ENCODE assay signal across 29 cellular contexts in the genomic region with DNA sequence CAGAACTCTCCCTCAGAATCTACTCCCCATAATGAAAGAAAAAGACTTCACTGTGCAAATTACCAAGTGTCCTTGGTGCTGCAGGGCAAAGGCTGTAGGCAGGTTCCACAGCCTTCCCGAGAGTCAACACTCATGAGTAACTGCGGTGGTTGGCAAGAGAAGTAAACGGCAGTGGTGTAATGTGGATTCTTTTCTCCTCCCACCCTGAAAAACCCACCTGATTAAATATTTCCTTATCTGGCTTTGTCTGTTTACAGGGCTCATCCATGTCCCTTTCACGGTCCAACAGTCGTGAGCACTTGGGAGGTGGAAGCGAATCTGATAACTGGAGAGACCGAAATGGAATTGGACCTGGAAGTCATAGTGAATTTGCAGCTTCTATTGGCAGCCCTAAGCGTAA.
DNase-seq lines count a peak whose midpoint lies in the region; ATAC-seq and TF ChIP-seq lines count a peak whose summit lies in the region.
"Had no signal": no experiment of that assay in that cellular context is flagged by ENCODE, and none has a peak within 500 bp of the region (broad histone marks: within the 10 kb centered on the region; RNA-seq: fewer than 3 reads in every experiment).

No MANE protein-coding gene starts in this region.

- no peaks in the 10 kb centered on the region for H3K9me3 Mint-ChIP-seq in nephron
- H3K9me3 Mint-ChIP-seq: activated B cell treated with CpG ODN at 0.5 μM for 24 hours; activated T-cell treated with anti-CD3 and anti-CD28 coated beads, Interleukin-2, amount 50 U/mL, for 24 hours; IgD-negative memory B cell; stimulated activated effector memory CD8-positive, alpha-beta T cell treated with anti-CD3 and anti-CD28 coated beads, Interleukin-12 subunit alpha, Interleukin-12 subunit beta, amount 100 ng/mL, for 72 hours; T-cell had no signal

- intact Hi-C loops in adrenal gland (cut with DNase I) (no loop called here), prostate gland (cut with DNase I) (no loop called here)

- H3K4me1 Mint-ChIP-seq in nephron, result peaks cover 42% of the 10 kb centered on the region
- H3K4me1 Mint-ChIP-seq: activated B cell treated with CpG ODN at 0.5 μM for 24 hours; IgD-negative memory B cell; naive thymus-derived CD4-positive, alpha-beta T cell; stimulated activated effector memory CD8-positive, alpha-beta T cell treated with anti-CD3 and anti-CD28 coated beads, Interleukin-12 subunit alpha, Interleukin-12 subunit beta, amount 100 ng/mL, for 72 hours; T-cell had no signal

- H3K27ac Mint-ChIP-seq in nephron, result peak overlapping the region in 2 of 3 experiments; percentile 2 to 64
- H3K27ac Mint-ChIP-seq: activated B cell treated with CpG ODN at 0.5 μM for 24 hours; activated T-cell treated with anti-CD3 and anti-CD28 coated beads, Interleukin-2, amount 50 U/mL, for 24 hours; effector memory CD8-positive, alpha-beta T cell; IgD-negative memory B cell; naive thymus-derived CD4-positive, alpha-beta T cell; stimulated activated effector memory CD8-positive, alpha-beta T cell treated with anti-CD3 and anti-CD28 coated beads, Interleukin-12 subunit alpha, Interleukin-12 subunit beta, amount 100 ng/mL, for 72 hours; T-cell had no signal

- no peaks in the 10 kb centered on the region for H3K9me3 ChIP-seq in adrenal gland (replicated peaks in 1 of 3)
- no peaks in the 10 kb centered on the region for H3K9me3 ChIP-seq in prostate gland
- H3K9me3 ChIP-seq: BLaER1 treated with 17β-estradiol and CSF1 and Interleukin-3, amounts not matched to agents 10 nM and 100 nM; SJSA1 had no signal

- H3K4me3 Mint-ChIP-seq in nephron, result no peak overlapping the region
- H3K4me3 Mint-ChIP-seq: activated B cell treated with CpG ODN at 0.5 μM for 24 hours; activated T-cell treated with anti-CD3 and anti-CD28 coated beads, Interleukin-2, amount 50 U/mL, for 24 hours; effector memory CD8-positive, alpha-beta T cell; IgD-negative memory B cell; naive thymus-derived CD4-positive, alpha-beta T cell; stimulated activated effector memory CD8-positive, alpha-beta T cell treated with anti-CD3 and anti-CD28 coated beads, Interleukin-12 subunit alpha, Interleukin-12 subunit beta, amount 100 ng/mL, for 72 hours; T-cell had no signal

- H3K27me3 ChIP-seq in adrenal gland (no peaks in the 10 kb centered on the region), prostate gland (replicated peaks; ENCODE audit: insufficient read depth) (no peaks in the 10 kb centered on the region)
- H3K27me3 ChIP-seq: BLaER1 treated with 17β-estradiol and CSF1 and Interleukin-3, amounts not matched to agents 10 nM and 100 nM; SJSA1 had no signal

- TF ChIP-seq CTCF in adrenal gland (IDR thresholded peaks at IDR 0.05) (no peak), nephron (IDR thresholded peaks at IDR 0.05; ENCODE audit: unreplicated experiment in 3 of 3) (no peak), prostate gland (IDR thresholded peaks at IDR 0.05) (no peak)

- H3K36me3 Mint-ChIP-seq in nephron (ENCODE audit: low read depth), result peaks cover 26% of the 10 kb centered on the region
- H3K36me3 Mint-ChIP-seq: IgD-negative memory B cell; naive thymus-derived CD4-positive, alpha-beta T cell; stimulated activated effector memory CD8-positive, alpha-beta T cell treated with anti-CD3 and anti-CD28 coated beads, Interleukin-12 subunit alpha, Interleukin-12 subunit beta, amount 100 ng/mL, for 72 hours; T-cell had no signal

- no peak for ATAC-seq in HG03432 (IDR thresholded peaks at IDR 0.05; ENCODE audit: unreplicated experiment)
- ATAC-seq: effector memory CD8-positive, alpha-beta T cell; HCT116; naive thymus-derived CD4-positive, alpha-beta T cell; stimulated activated effector memory CD8-positive, alpha-beta T cell treated with anti-CD3 and anti-CD28 coated beads, Interleukin-12 subunit alpha, Interleukin-12 subunit beta, amount 100 ng/mL, for 72 hours; T-cell had no signal

- TF ChIP-seq POLR2A in adrenal gland (IDR thresholded peaks at IDR 0.05) (no peak), prostate gland (IDR thresholded peaks at IDR 0.05) (no peak)

- no peaks in the 10 kb centered on the region for H3K27me3 Mint-ChIP-seq in nephron (ENCODE audit: low read depth)
- H3K27me3 Mint-ChIP-seq: activated B cell treated with CpG ODN at 0.5 μM for 24 hours; activated T-cell treated with anti-CD3 and anti-CD28 coated beads, Interleukin-2, amount 50 U/mL, for 24 hours had no signal

- H3K36me3 ChIP-seq in adrenal gland (replicated peaks in 1 of 2) (no peaks in the 10 kb centered on the region), prostate gland (no peaks in the 10 kb centered on the region)
- H3K36me3 ChIP-seq: BLaER1 treated with 17β-estradiol and CSF1 and Interleukin-3, amounts not matched to agents 10 nM and 100 nM had no signal

- no peak overlapping the region for H3K4me3 ChIP-seq in adrenal gland
- H3K4me3 ChIP-seq in prostate gland, result no peak overlapping the region
- H3K4me3 ChIP-seq: BLaER1 treated with 17β-estradiol and CSF1 and Interleukin-3, amounts not matched to agents 10 nM and 100 nM; coronary artery; SJSA1 had no signal

- 68 to 70% (median 70%) methylated on average over 8 of the region's 8 CpGs for WGBS in adrenal gland, 4 donors
- WGBS in prostate gland, result 36% methylated on average over 8 of the region's 8 CpGs

- in situ Hi-C loops in Caki2 (cut with HindIII; ENCODE audit: low pct_unique_long_range_greater_than_20kb, low sequenced_read_pairs), result no loop called here

- DNase-seq in DMS153 (lab: John Stamatoyannopoulos, UW), result peak; percentile 23
- DNase-seq in DMS153 treated with DMSO at 0.1 percent for 48 hours (lab: John Stamatoyannopoulos, UW; ENCODE audit: unreplicated experiment), result no peak
- peak; percentile 77 for DNase-seq in Caki2 (ENCODE audit: low read depth)
- DNase-seq in adrenal gland, result peak in 5 of 7 donors; percentile 17 to 63 (median 36)
- no peak for DNase-seq in prostate gland (ENCODE audit: low spot score)
- DNase-seq in T-helper 9 cell, result no peak
- DNase-seq: activated B cell treated with CpG ODN at 0.5 μM for 24 hours; activated CD4-positive, alpha-beta T cell treated with anti-CD3 and anti-CD28 coated beads, Interleukin-2, amount 50 U/mL, for 1 hour; activated gamma-delta T cell treated with Interleukin-2 at 50 U/mL for 16 hours; activated T-cell treated with anti-CD3 and anti-CD28 coated beads, Interleukin-2, amount 50 U/mL, for 24 hours; caudate nucleus; COR-L47; effector memory CD8-positive, alpha-beta T cell; erythroblast; midbrain; naive thymus-derived CD4-positive, alpha-beta T cell; NCI-H1694 treated with DMSO at 0.1 percent for 48 hours; NCI-H774; RPMI8226; T-cell had no signal

- peak overlapping the region in 1 of 5 donors; percentile 37 for H3K27ac ChIP-seq in adrenal gland
- H3K27ac ChIP-seq in prostate gland, result no peak overlapping the region
- H3K27ac ChIP-seq: 22Rv1; BLaER1 treated with 17β-estradiol and CSF1 and Interleukin-3, amounts not matched to agents 10 nM and 100 nM; coronary artery; SJSA1 had no signal

- H3K4me1 ChIP-seq in adrenal gland (replicated peaks in 1 of 2) (peaks cover 45 to 46% of the 10 kb centered on the region in 2 donors), prostate gland (replicated peaks) (no peaks in the 10 kb centered on the region)
- H3K4me1 ChIP-seq: BLaER1 treated with 17β-estradiol and CSF1 and Interleukin-3, amounts not matched to agents 10 nM and 100 nM had no signal

Comparison
In these comparisons a context has a peak if more than half of its experiments do, and no peak if none do; other contexts are left out.
1. DNase-seq: peak in DMS153 (single experiment), Caki2 (single experiment) and adrenal gland (5 of 7); none in DMS153 treated with DMSO at 0.1 percent for 48 hours (single experiment), prostate gland (single experiment) and T-helper 9 cell (single experiment).